In the genomic region with DNA sequence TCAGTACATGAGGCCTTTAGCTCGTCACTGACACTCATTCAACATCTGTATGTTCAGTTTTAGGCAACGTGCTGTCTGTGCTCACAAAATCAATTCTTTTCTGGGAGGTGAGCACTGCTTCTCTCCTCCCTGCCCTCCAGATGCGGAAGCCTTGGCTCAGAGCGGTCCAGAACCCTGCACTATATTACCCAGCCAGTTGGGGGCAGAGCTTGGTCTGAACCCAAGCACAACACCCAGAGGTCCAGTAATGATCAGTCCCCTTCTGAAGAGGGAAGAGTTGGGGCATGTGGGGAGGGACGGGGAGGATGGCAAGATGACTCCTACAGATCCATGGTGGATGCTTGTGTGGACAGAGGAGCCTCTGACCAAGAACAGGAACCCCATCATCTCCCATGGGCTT, we compare ENCODE assay signal across 20 cellular contexts. TPM values are rescaled to one million over a fixed set of nuclear protein-coding genes. Genes with fewer than 3 reads are reported as not detected.
"Had no signal": no experiment of that assay in that cellular context is flagged by ENCODE, and none has a peak within 500 bp of the region (broad histone marks: within the 10 kb centered on the region; RNA-seq: fewer than 3 reads in every experiment).

No MANE protein-coding gene starts in this region.

- H3K36me3 ChIP-seq: lower lobe of right lung, right lobe of liver, upper lobe of left lung had no signal

- H3K27me3 ChIP-seq: right lobe of liver, testis, upper lobe of left lung had no signal

- H3K9me3 Mint-ChIP-seq: activated CD4-positive, alpha-beta T cell treated with anti-CD3 and anti-CD28 coated beads, Interleukin-2, amount 10 ng/mL, durations not matched to agents 7 days and 5 days; activated naive CD4-positive, alpha-beta T cell treated with anti-CD3 and anti-CD28 coated beads for 36 hours; activated T-helper 1 cell treated with anti-CD3 and anti-CD28 coated beads, Interleukin-12 subunit alpha, Interleukin-12 subunit beta, Interleukin-2, Interleukin-4 antibody, amounts not matched to agents 30 ng/mL and 10 ng/mL and 1 ng/mL, durations not matched to agents 14 hours and 24 hours and 36 hours; neural crest cell; stimulated activated naive CD8-positive, alpha-beta T cell treated with anti-CD3 and anti-CD28 coated beads, Interleukin-15, Interleukin-2, amounts not matched to agents 100 ng/mL and 50 ng/mL, for 24 hours had no signal

- H3K4me1 ChIP-seq: lower lobe of right lung, right lobe of liver, testis, upper lobe of left lung had no signal

- DNase-seq: activated CD4-positive, alpha-beta T cell treated with anti-CD3 and anti-CD28 coated beads, Interleukin-2, amount 10 ng/mL, durations not matched to agents 7 days and 5 days; activated CD8-positive, alpha-beta memory T cell treated with anti-CD3 and anti-CD28 coated beads for 24 hours; activated naive CD4-positive, alpha-beta T cell treated with anti-CD3 and anti-CD28 coated beads for 36 hours; activated naive CD8-positive, alpha-beta T cell treated with anti-CD3 and anti-CD28 coated beads, Interleukin-2, amount 50 U/mL, for 24 hours; aorta; cerebellar nuclear complex; effector CD8-positive, alpha-beta T cell; foreskin melanocyte; lower lobe of right lung; midbrain; right lobe of liver; T-helper 17 cell; testis; upper lobe of left lung had no signal

- H3K27ac ChIP-seq: lower lobe of right lung, right lobe of liver, testis, upper lobe of left lung had no signal

- H3K4me3 Mint-ChIP-seq: activated CD4-positive, alpha-beta T cell treated with anti-CD3 and anti-CD28 coated beads, Interleukin-2, amount 10 ng/mL, durations not matched to agents 7 days and 5 days; activated naive CD4-positive, alpha-beta T cell treated with anti-CD3 and anti-CD28 coated beads for 36 hours; activated naive CD8-positive, alpha-beta T cell treated with anti-CD3 and anti-CD28 coated beads, Interleukin-2, amount 50 U/mL, for 24 hours; activated T-helper 1 cell treated with anti-CD3 and anti-CD28 coated beads, Interleukin-12 subunit alpha, Interleukin-12 subunit beta, Interleukin-2, Interleukin-4 antibody, amounts not matched to agents 30 ng/mL and 10 ng/mL and 1 ng/mL, durations not matched to agents 14 hours and 24 hours and 36 hours; neural crest cell; stimulated activated naive CD8-positive, alpha-beta T cell treated with anti-CD3 and anti-CD28 coated beads, Interleukin-15, Interleukin-2, amounts not matched to agents 100 ng/mL and 50 ng/mL, for 24 hours; T-helper 17 cell had no signal

- H3K4me1 Mint-ChIP-seq: activated CD4-positive, alpha-beta T cell treated with anti-CD3 and anti-CD28 coated beads, Interleukin-2, amount 10 ng/mL, durations not matched to agents 7 days and 5 days; activated naive CD8-positive, alpha-beta T cell treated with anti-CD3 and anti-CD28 coated beads, Interleukin-2, amount 50 U/mL, for 24 hours; neural crest cell; T-helper 17 cell had no signal

- H3K4me3 ChIP-seq: lower lobe of right lung, right lobe of liver, testis, upper lobe of left lung had no signal

- H3K9me3 ChIP-seq: lower lobe of right lung, right lobe of liver, testis had no signal

- H3K27ac Mint-ChIP-seq: activated CD4-positive, alpha-beta T cell treated with anti-CD3 and anti-CD28 coated beads, Interleukin-2, amount 10 ng/mL, durations not matched to agents 7 days and 5 days; activated naive CD4-positive, alpha-beta T cell treated with anti-CD3 and anti-CD28 coated beads for 36 hours; activated naive CD8-positive, alpha-beta T cell treated with anti-CD3 and anti-CD28 coated beads, Interleukin-2, amount 50 U/mL, for 24 hours; activated T-helper 1 cell treated with anti-CD3 and anti-CD28 coated beads, Interleukin-12 subunit alpha, Interleukin-12 subunit beta, Interleukin-2, Interleukin-4 antibody, amounts not matched to agents 30 ng/mL and 10 ng/mL and 1 ng/mL, durations not matched to agents 14 hours and 24 hours and 36 hours; stimulated activated naive CD8-positive, alpha-beta T cell treated with anti-CD3 and anti-CD28 coated beads, Interleukin-15, Interleukin-2, amounts not matched to agents 100 ng/mL and 50 ng/mL, for 24 hours; T-helper 17 cell had no signal

RNA-seq across cellular contexts. Expression of gene DSCAM, which starts 5.6 kb away (rescaled TPM):
- total RNA-seq: activated CD4-positive, alpha-beta T cell treated with anti-CD3 and anti-CD28 coated beads, Interleukin-2, amount 10 ng/mL, durations not matched to agents 7 days and 5 days; activated naive CD4-positive, alpha-beta T cell treated with anti-CD3 and anti-CD28 coated beads for 36 hours; activated T-helper 1 cell treated with anti-CD3 and anti-CD28 coated beads, Interleukin-12 subunit alpha, Interleukin-12 subunit beta, Interleukin-2, Interleukin-4 antibody, amounts not matched to agents 30 ng/mL and 10 ng/mL and 1 ng/mL, durations not matched to agents 14 hours and 24 hours and 36 hours; aorta; myocyte; osteocyte; pulmonary artery endothelial cell; T-helper 17 cell had no signal
- polyA plus RNA-seq: aorta had no signal
